In genomic region chr3:129429597-129429996, GRCh38 we compare ENCODE assay signal across 19 cellular contexts. TPM values are rescaled to one million over a fixed set of nuclear protein-coding genes. Genes with fewer than 3 reads are reported as not detected.
A peak's percentile ranks its signal among the peaks of the same experiment; 100 is the strongest.
DNase-seq lines count a peak whose midpoint lies in the region; ATAC-seq and TF ChIP-seq lines count a peak whose summit lies in the region.
"Had no signal": no experiment of that assay in that cellular context is flagged by ENCODE, and none has a peak within 500 bp of the region (broad histone marks: within the 10 kb centered on the region; RNA-seq: fewer than 3 reads in every experiment).

No MANE protein-coding gene starts in this region.

- peaks cover 24% of the 10 kb centered on the region for H3K36me3 Mint-ChIP-seq in activated CD4-positive, alpha-beta memory T cell treated with anti-CD3 and anti-CD28 coated beads for 36 hours
- H3K36me3 Mint-ChIP-seq in activated CD4-positive, alpha-beta memory T cell treated with anti-CD3 and anti-CD28 coated beads, Interleukin-2, amount 10 ng/mL, durations not matched to agents 7 days and 5 days (ENCODE audit: low read depth), result peaks cover 44% of the 10 kb centered on the region
- peaks cover 15% of the 10 kb centered on the region for H3K36me3 Mint-ChIP-seq in activated naive CD8-positive, alpha-beta T cell treated with anti-CD3 and anti-CD28 coated beads for 36 hours
- peaks cover 20% of the 10 kb centered on the region for H3K36me3 Mint-ChIP-seq in neural progenitor cell

- no peak for ATAC-seq in HG02588 (IDR thresholded peaks at IDR 0.05; ENCODE audit: unreplicated experiment)

- H3K4me1 ChIP-seq in HUES64 (ENCODE audit: insufficient read depth, low read length) (peaks cover 27% of the 10 kb centered on the region), neural progenitor cell (peaks cover 21% of the 10 kb centered on the region), esophagus squamous epithelium (peaks cover 11 to 21% (median 15%) of the 10 kb centered on the region in 3 donors)

- no peaks in the 10 kb centered on the region for H3K9me3 ChIP-seq in HUES64 (ENCODE audit: insufficient read depth, low read depth, low read length)
- H3K9me3 ChIP-seq in neural progenitor cell (ENCODE audit: low read depth), result no peaks in the 10 kb centered on the region
- no peaks in the 10 kb centered on the region for H3K9me3 ChIP-seq in esophagus squamous epithelium
- H3K9me3 ChIP-seq: left ventricle myocardium inferior, right atrium auricular region, SJSA1, transverse colon had no signal

- H4K20me1 ChIP-seq in neural progenitor cell (ENCODE audit: low read depth), result no peaks in the 10 kb centered on the region

- no peak for TF ChIP-seq POLR2A in esophagus squamous epithelium (IDR thresholded peaks at IDR 0.05)

- H3K9ac ChIP-seq in HUES64 (ENCODE audit: low read depth, low read length), result no peak overlapping the region; the same call in 1 of the 2 replicates
- no peak overlapping the region for H3K9ac ChIP-seq in neural progenitor cell

- WGBS in HUES64, result 70% methylated on average over 4 of the region's 4 CpGs
- WGBS in esophagus squamous epithelium, 2 donors, result 82 to 85% methylated on average over 4 of the region's 4 CpGs

- H3K36me3 ChIP-seq in HUES64 (ENCODE audit: insufficient read depth, low read length) (peaks cover 53% of the 10 kb centered on the region), neural progenitor cell (peaks cover 16% of the 10 kb centered on the region), esophagus squamous epithelium (peaks cover 14 to 51% (median 22%) of the 10 kb centered on the region in 3 donors)

- no peak overlapping the region for H3K4me3 ChIP-seq in HUES64 (ENCODE audit: low read length)
- H3K4me3 ChIP-seq in neural progenitor cell, result no peak overlapping the region
- H3K4me3 ChIP-seq in esophagus squamous epithelium, result no peak overlapping the region

- peaks cover 33% of the 10 kb centered on the region for H3K4me1 Mint-ChIP-seq in activated CD4-positive, alpha-beta memory T cell treated with anti-CD3 and anti-CD28 coated beads for 36 hours (ENCODE audit: low read depth)
- peaks cover 53% of the 10 kb centered on the region for H3K4me1 Mint-ChIP-seq in activated CD4-positive, alpha-beta memory T cell treated with anti-CD3 and anti-CD28 coated beads, Interleukin-2, amount 10 ng/mL, durations not matched to agents 7 days and 5 days
- peaks cover 37% of the 10 kb centered on the region for H3K4me1 Mint-ChIP-seq in activated naive CD8-positive, alpha-beta T cell treated with anti-CD3 and anti-CD28 coated beads for 36 hours
- H3K4me1 Mint-ChIP-seq in neural progenitor cell, result peaks cover 35% of the 10 kb centered on the region

- POLR2A ChIA-PET in activated CD4-positive, alpha-beta memory T cell treated with anti-CD3 and anti-CD28 coated beads for 36 hours (lab: Charles Lee), result interaction anchor here (1.3 to 4.1 kb wide), 2 partner anchors 10 to 192 kb away, joined by 4 to 30 read pairs; partner anchors contain the start of genes IFT122 and MBD4
- POLR2A ChIA-PET in activated CD4-positive, alpha-beta memory T cell treated with anti-CD3 and anti-CD28 coated beads, Interleukin-2, amount 10 ng/mL, durations not matched to agents 7 days and 5 days (lab: Charles Lee), result interaction anchor here (0.7 to 4.5 kb wide), 6 partner anchors 10 to 164 kb away, joined by 3 to 46 read pairs (median 6); partner anchors contain the start of genes IFT122 and MBD4

- H3K27me3 Mint-ChIP-seq in activated CD4-positive, alpha-beta memory T cell treated with anti-CD3 and anti-CD28 coated beads for 36 hours, result no peaks in the 10 kb centered on the region
- peaks cover 5% of the 10 kb centered on the region for H3K27me3 Mint-ChIP-seq in activated CD4-positive, alpha-beta memory T cell treated with anti-CD3 and anti-CD28 coated beads, Interleukin-2, amount 10 ng/mL, durations not matched to agents 7 days and 5 days
- peaks cover 5% of the 10 kb centered on the region for H3K27me3 Mint-ChIP-seq in activated naive CD8-positive, alpha-beta T cell treated with anti-CD3 and anti-CD28 coated beads for 36 hours
- H3K27me3 Mint-ChIP-seq in neural progenitor cell (ENCODE audit: insufficient read depth, low read depth), result peaks cover 12% of the 10 kb centered on the region

- no peak for DNase-seq in activated CD4-positive, alpha-beta memory T cell treated with anti-CD3 and anti-CD28 coated beads for 36 hours
- DNase-seq in activated CD4-positive, alpha-beta memory T cell treated with anti-CD3 and anti-CD28 coated beads, Interleukin-2, amount 10 ng/mL, durations not matched to agents 7 days and 5 days, result no peak
- no peak for DNase-seq in activated naive CD8-positive, alpha-beta T cell treated with anti-CD3 and anti-CD28 coated beads for 36 hours
- DNase-seq in neural progenitor cell (ENCODE audit: low spot score) (no peak), esophagus squamous epithelium (lab: John Stamatoyannopoulos, UW) (no peak), GM19238 (ENCODE audit: insufficient read length, low spot score) (no peak)
- DNase-seq: activated CD4-positive, alpha-beta T cell treated with anti-CD3 and anti-CD28 coated beads, Interleukin-2, amount 50 U/mL, for 4 hours; activated effector memory CD4-positive, alpha-beta T cell treated with anti-CD3 and anti-CD28 coated beads, Interleukin-2, amount 50 U/mL, for 16 hours; Calu3; left ventricle myocardium inferior; NCI-H2171; stimulated activated CD4-positive, alpha-beta T cell treated with anti-CD3 and anti-CD28 coated beads, Interleukin-2, amount 100 ng/mL, for 48 hours; T1000; transverse colon had no signal

- no peak overlapping the region for H3K4me2 ChIP-seq in neural progenitor cell

- H3K27ac Mint-ChIP-seq in activated CD4-positive, alpha-beta memory T cell treated with anti-CD3 and anti-CD28 coated beads for 36 hours, result peak overlapping the region; percentile 72
- H3K27ac Mint-ChIP-seq in activated CD4-positive, alpha-beta memory T cell treated with anti-CD3 and anti-CD28 coated beads, Interleukin-2, amount 10 ng/mL, durations not matched to agents 7 days and 5 days, result no peak overlapping the region
- H3K27ac Mint-ChIP-seq in activated naive CD8-positive, alpha-beta T cell treated with anti-CD3 and anti-CD28 coated beads for 36 hours, result peak overlapping the region; percentile 7
- H3K27ac Mint-ChIP-seq in neural progenitor cell, result no peak overlapping the region

- intact Hi-C loops in activated CD4-positive, alpha-beta memory T cell treated with anti-CD3 and anti-CD28 coated beads for 36 hours (cut with micrococcal nuclease), result no loop called here
- intact Hi-C loops in esophagus squamous epithelium (cut with DNase I), result no loop called here

- H2AFZ ChIP-seq in neural progenitor cell (replicated peaks), result no peak overlapping the region

- H3F3A ChIP-seq in neural progenitor cell (ENCODE audit: low read depth), result peaks cover 39% of the 10 kb centered on the region

- CTCF ChIA-PET in activated CD4-positive, alpha-beta memory T cell treated with anti-CD3 and anti-CD28 coated beads for 36 hours (lab: Charles Lee), result no interaction called here
- CTCF ChIA-PET in activated CD4-positive, alpha-beta memory T cell treated with anti-CD3 and anti-CD28 coated beads, Interleukin-2, amount 10 ng/mL, durations not matched to agents 7 days and 5 days (lab: Charles Lee), result no interaction called here

- no peak overlapping the region for H3K4me3 Mint-ChIP-seq in activated CD4-positive, alpha-beta memory T cell treated with anti-CD3 and anti-CD28 coated beads for 36 hours
- H3K4me3 Mint-ChIP-seq in activated CD4-positive, alpha-beta memory T cell treated with anti-CD3 and anti-CD28 coated beads, Interleukin-2, amount 10 ng/mL, durations not matched to agents 7 days and 5 days, result no peak overlapping the region
- no peak overlapping the region for H3K4me3 Mint-ChIP-seq in activated naive CD8-positive, alpha-beta T cell treated with anti-CD3 and anti-CD28 coated beads for 36 hours
- H3K4me3 Mint-ChIP-seq in neural progenitor cell, result peak overlapping the region; percentile 52

- no peak for TF ChIP-seq CTCF in neural progenitor cell (IDR thresholded peaks at IDR 0.05)
- TF ChIP-seq CTCF in esophagus squamous epithelium (IDR thresholded peaks at IDR 0.05), result no peak

- H3K27ac ChIP-seq in HUES64 (ENCODE audit: low read depth, low read length) (peak overlapping the region; percentile 53; the same call in 1 of the 2 replicates), neural progenitor cell (peak overlapping the region; percentile 23), esophagus squamous epithelium (no peak overlapping the region)
- H3K27ac ChIP-seq: SJSA1 had no signal

- H3K79me2 ChIP-seq in neural progenitor cell (ENCODE audit: low read depth), result no peaks in the 10 kb centered on the region

- H3K27me3 ChIP-seq in HUES64 (ENCODE audit: insufficient read depth, low read length) (peaks cover 13% of the 10 kb centered on the region), neural progenitor cell (peaks cover 14% of the 10 kb centered on the region), esophagus squamous epithelium (no peaks in the 10 kb centered on the region)
- H3K27me3 ChIP-seq: right atrium auricular region, SJSA1, transverse colon had no signal

- H3K9me3 Mint-ChIP-seq in activated CD4-positive, alpha-beta memory T cell treated with anti-CD3 and anti-CD28 coated beads for 36 hours, result no peaks in the 10 kb centered on the region
- H3K9me3 Mint-ChIP-seq in activated CD4-positive, alpha-beta memory T cell treated with anti-CD3 and anti-CD28 coated beads, Interleukin-2, amount 10 ng/mL, durations not matched to agents 7 days and 5 days, result no peaks in the 10 kb centered on the region
- H3K9me3 Mint-ChIP-seq in activated naive CD8-positive, alpha-beta T cell treated with anti-CD3 and anti-CD28 coated beads for 36 hours, result no peaks in the 10 kb centered on the region
- no peaks in the 10 kb centered on the region for H3K9me3 Mint-ChIP-seq in neural progenitor cell

RNA-seq across cellular contexts. Expression of gene EFCAB12, which starts 1.2 kb away (rescaled TPM):
- total RNA-seq in activated CD4-positive, alpha-beta memory T cell treated with anti-CD3 and anti-CD28 coated beads for 36 hours, result under 1 TPM; 0.31 to 0.45 TPM
- total RNA-seq in activated CD4-positive, alpha-beta memory T cell treated with anti-CD3 and anti-CD28 coated beads, Interleukin-2, amount 10 ng/mL, durations not matched to agents 7 days and 5 days, result under 1 TPM; 0.65 to 0.98 TPM
- 0.45 TPM for polyA plus RNA-seq in HUES64 (2013, experiment 1 of 2)
- 0.51 TPM for polyA plus RNA-seq in HUES64 (2013, experiment 2 of 2)
- under 1 TPM; 0.24 to 0.39 TPM for total RNA-seq in activated naive CD8-positive, alpha-beta T cell treated with anti-CD3 and anti-CD28 coated beads for 36 hours
- total RNA-seq in neural progenitor cell (ENCODE audit: low replicate concordance) (0.13 and 0.22 TPM in 2 replicates), esophagus squamous epithelium (under 1 TPM in 1 of 4 donors, not detected in 3; under 0.01 TPM)
- total RNA-seq: bronchial epithelial cell, left ventricle myocardium inferior, SJSA1 had no signal

RNA-seq across cellular contexts. Expression of gene MBD4, which starts 10.2 kb away (rescaled TPM):
- total RNA-seq in activated CD4-positive, alpha-beta memory T cell treated with anti-CD3 and anti-CD28 coated beads for 36 hours, result 10 to 100 TPM; 50.5 to 53.7 TPM
- total RNA-seq in activated CD4-positive, alpha-beta memory T cell treated with anti-CD3 and anti-CD28 coated beads, Interleukin-2, amount 10 ng/mL, durations not matched to agents 7 days and 5 days, result 10 to 100 TPM; 47.1 to 47.4 TPM
- 34.0 TPM for polyA plus RNA-seq in HUES64 (2013, experiment 1 of 2)
- 34.3 TPM for polyA plus RNA-seq in HUES64 (2013, experiment 2 of 2)
- 10 to 100 TPM; 48.2 to 51.1 TPM for total RNA-seq in activated naive CD8-positive, alpha-beta T cell treated with anti-CD3 and anti-CD28 coated beads for 36 hours
- total RNA-seq in neural progenitor cell (ENCODE audit: low replicate concordance) (35.0 and 46.3 TPM in 2 replicates), esophagus squamous epithelium (10 to 100 TPM; 10.9 to 21.5 (median 17.6) TPM)

RNA-seq across cellular contexts. Expression of gene IFT122, which starts 10.4 kb away (rescaled TPM):
- total RNA-seq in activated CD4-positive, alpha-beta memory T cell treated with anti-CD3 and anti-CD28 coated beads for 36 hours, result 10 to 100 TPM; 21.5 to 25.5 TPM
- total RNA-seq in activated CD4-positive, alpha-beta memory T cell treated with anti-CD3 and anti-CD28 coated beads, Interleukin-2, amount 10 ng/mL, durations not matched to agents 7 days and 5 days, result 10 to 100 TPM; 22.6 to 22.8 TPM
- 17.8 TPM for polyA plus RNA-seq in HUES64 (2013, experiment 1 of 2)
- polyA plus RNA-seq in HUES64 (2013, experiment 2 of 2), result 21.4 TPM
- total RNA-seq in activated naive CD8-positive, alpha-beta T cell treated with anti-CD3 and anti-CD28 coated beads for 36 hours, result 10 to 100 TPM; 14.9 to 15.6 TPM
- total RNA-seq in neural progenitor cell (ENCODE audit: low replicate concordance), result 31.8 and 48.0 TPM in 2 replicates
- 10 to 100 TPM in 2 of 4 donors, 1 to 10 TPM in 2; 6.0 to 26.5 (median 11.5) TPM for total RNA-seq in esophagus squamous epithelium

Comparison
In these comparisons a context has a peak if more than half of its experiments do, and no peak if none do; other contexts are left out.
1. H3K27ac Mint-ChIP-seq: peak in activated CD4-positive, alpha-beta memory T cell treated with anti-CD3 and anti-CD28 coated beads for 36 hours (single experiment) and activated naive CD8-positive, alpha-beta T cell treated with anti-CD3 and anti-CD28 coated beads for 36 hours (single experiment); none in activated CD4-positive, alpha-beta memory T cell treated with anti-CD3 and anti-CD28 coated beads, Interleukin-2, amount 10 ng/mL, durations not matched to agents 7 days and 5 days (single experiment) and neural progenitor cell (single experiment).
2. H3K27ac ChIP-seq: peak in HUES64 (single experiment) and neural progenitor cell (single experiment); none in esophagus squamous epithelium (0 of 4).